Comparison of ENCODE assay signal across 19 cellular contexts in genomic region chr13:19681517-19681916, GRCh38. TPM values are rescaled to one million over a fixed set of nuclear protein-coding genes. Genes with fewer than 3 reads are reported as not detected.
A peak's percentile ranks its signal among the peaks of the same experiment; 100 is the strongest.
DNase-seq lines count a peak whose midpoint lies in the region; ATAC-seq, FAIRE-seq and TF ChIP-seq lines count a peak whose summit lies in the region.
"Had no signal": no experiment of that assay in that cellular context is flagged by ENCODE, and none has a peak within 500 bp of the region (broad histone marks: within the 10 kb centered on the region; RNA-seq: fewer than 3 reads in every experiment).

No MANE protein-coding gene starts in this region.

- peaks cover 9% of the 10 kb centered on the region for H3K4me1 Mint-ChIP-seq in astrocyte (ENCODE audit: low read depth, unreplicated experiment)
- H3K4me1 Mint-ChIP-seq in natural killer cell = peaks cover 10 to 30% of the 10 kb centered on the region in 2 donors
- peaks cover 16% of the 10 kb centered on the region for H3K4me1 Mint-ChIP-seq in Calu3 (ENCODE audit: low read depth, unreplicated experiment)
- H3K4me1 Mint-ChIP-seq in activated CD4-positive, alpha-beta memory T cell treated with anti-CD3 and anti-CD28 coated beads, Interleukin-2, amount 10 ng/mL, durations not matched to agents 7 days and 5 days = peaks cover 19% of the 10 kb centered on the region

- H3K4me1 ChIP-seq in KMS-11 (ENCODE audit: low read depth, poor library complexity, severe bottlenecking) (peaks cover 38% of the 10 kb centered on the region), astrocyte (ENCODE audit: insufficient read depth, low read length) (peaks cover 4% of the 10 kb centered on the region)

- H3K4me2 ChIP-seq in KMS-11 (peak overlapping the region; percentile 57), astrocyte (ENCODE audit: low read length) (no peak overlapping the region)
- H3K4me2 ChIP-seq: BLaER1, PC-9 had no signal

- no peaks in the 10 kb centered on the region for H3K9me3 ChIP-seq in astrocyte (ENCODE audit: insufficient read depth, low read depth, low read length)
- H3K9me3 ChIP-seq: BLaER1, thoracic aorta had no signal

- peak; percentile 59 for DNase-seq in NCI-H2107 treated with DMSO at 0.1 percent for 48 hours (lab: John Stamatoyannopoulos, UW; ENCODE audit: unreplicated experiment)
- no peak for DNase-seq in NCI-H2107 (lab: John Stamatoyannopoulos, UW)
- DNase-seq in astrocyte (ENCODE audit: low read depth) = no peak
- DNase-seq in natural killer cell = no peak
- DNase-seq in Calu3 = no peak
- no peak for DNase-seq in activated CD4-positive, alpha-beta memory T cell treated with anti-CD3 and anti-CD28 coated beads, Interleukin-2, amount 10 ng/mL, durations not matched to agents 7 days and 5 days
- DNase-seq in dorsolateral prefrontal cortex = no peak
- DNase-seq: DMS53; NCI-H187; NCI-H524 treated with DMSO at 0.1 percent for 48 hours; PC-9; stimulated activated CD4-positive, alpha-beta T cell treated with anti-CD3 and anti-CD28 coated beads, Interleukin-2, amount 100 ng/mL, for 48 hours; stimulated activated CD8-positive, alpha-beta memory T cell treated with anti-CD3 and anti-CD28 coated beads, Interleukin-4, amount 100 ng/mL, for 48 hours had no signal

- H3K4me3 Mint-ChIP-seq in astrocyte (ENCODE audit: unreplicated experiment) = no peak overlapping the region
- H3K4me3 Mint-ChIP-seq in natural killer cell = no peak overlapping the region
- H3K4me3 Mint-ChIP-seq in Calu3 (ENCODE audit: low read depth, unreplicated experiment) = no peak overlapping the region
- H3K4me3 Mint-ChIP-seq in activated CD4-positive, alpha-beta memory T cell treated with anti-CD3 and anti-CD28 coated beads, Interleukin-2, amount 10 ng/mL, durations not matched to agents 7 days and 5 days = no peak overlapping the region
- H3K4me3 Mint-ChIP-seq: memory B cell had no signal

- no peak for ATAC-seq in natural killer cell

- H3K9ac ChIP-seq in KMS-11 (no peak overlapping the region), astrocyte (ENCODE audit: low read length) (no peak overlapping the region)
- H3K9ac ChIP-seq: BLaER1 had no signal

- H3K36me3 ChIP-seq in KMS-11 (ENCODE audit: insufficient read depth) (no peaks in the 10 kb centered on the region), astrocyte (ENCODE audit: insufficient read depth, low read length) (no peaks in the 10 kb centered on the region)
- H3K36me3 ChIP-seq: thoracic aorta had no signal

- intact Hi-C loops in natural killer cell (cut with micrococcal nuclease) = no loop called here
- intact Hi-C loops in Calu3 (cut with micrococcal nuclease; ENCODE audit: unreplicated experiment) = no loop called here
- intact Hi-C loops in dorsolateral prefrontal cortex (cut with DNase I) = no loop called here

- POLR2A ChIA-PET in activated CD4-positive, alpha-beta memory T cell treated with anti-CD3 and anti-CD28 coated beads, Interleukin-2, amount 10 ng/mL, durations not matched to agents 7 days and 5 days (lab: Charles Lee) = interaction anchor here (0.8 kb wide), 1 partner anchor 15 kb away, joined by 3 read pairs; no protein-coding TSS in a partner anchor

- peak overlapping the region; percentile 36; the same call in 1 of the 2 replicates for H3K27ac ChIP-seq in KMS-11
- H3K27ac ChIP-seq in astrocyte (ENCODE audit: low read depth, low read length) = no peak overlapping the region
- no peak overlapping the region for H3K27ac ChIP-seq in dorsolateral prefrontal cortex
- H3K27ac ChIP-seq: 22Rv1, BLaER1, PC-9, thoracic aorta had no signal

- H2AFZ ChIP-seq in KMS-11 (ENCODE audit: low read depth) = no peak overlapping the region
- H2AFZ ChIP-seq in astrocyte (ENCODE audit: low read depth, low read length) = no peak overlapping the region
- H2AFZ ChIP-seq: PC-9 had no signal

- H3K79me2 ChIP-seq in KMS-11 (ENCODE audit: insufficient read depth, low read depth) (no peaks in the 10 kb centered on the region; the same call in 1 of the 2 replicates), astrocyte (ENCODE audit: insufficient read depth, low read length) (peaks cover 10% of the 10 kb centered on the region)

- no peaks in the 10 kb centered on the region for H4K20me1 ChIP-seq in KMS-11 (ENCODE audit: insufficient read depth)
- H4K20me1 ChIP-seq in astrocyte (ENCODE audit: insufficient read depth, low read length) = peaks cover 9% of the 10 kb centered on the region

- H3K9me3 Mint-ChIP-seq in astrocyte (ENCODE audit: unreplicated experiment) (no peaks in the 10 kb centered on the region), natural killer cell (no peaks in the 10 kb centered on the region), Calu3 (ENCODE audit: low read depth, unreplicated experiment) (no peaks in the 10 kb centered on the region)
- no peaks in the 10 kb centered on the region for H3K9me3 Mint-ChIP-seq in activated CD4-positive, alpha-beta memory T cell treated with anti-CD3 and anti-CD28 coated beads, Interleukin-2, amount 10 ng/mL, durations not matched to agents 7 days and 5 days
- H3K9me3 Mint-ChIP-seq: memory B cell had no signal

- no TSS peak for BruUV-seq in Calu3 (replicated peaks; lab: Mats Ljungman, UMichigan)

- H3K27me3 ChIP-seq in KMS-11 (ENCODE audit: insufficient read depth, low read depth) (no peaks in the 10 kb centered on the region), astrocyte (ENCODE audit: insufficient read depth, low read length) (no peaks in the 10 kb centered on the region), dorsolateral prefrontal cortex (no peaks in the 10 kb centered on the region)
- H3K27me3 ChIP-seq: BLaER1 had no signal

- peak; percentile 20 for FAIRE-seq in astrocyte (lab: Jason Lieb, UNC)
- FAIRE-seq: keratinocyte had no signal

- H3K36me3 Mint-ChIP-seq in astrocyte (ENCODE audit: low read depth, unreplicated experiment) (no peaks in the 10 kb centered on the region), natural killer cell (no peaks in the 10 kb centered on the region), Calu3 (ENCODE audit: insufficient read depth, unreplicated experiment) (peaks cover 11% of the 10 kb centered on the region)
- H3K36me3 Mint-ChIP-seq in activated CD4-positive, alpha-beta memory T cell treated with anti-CD3 and anti-CD28 coated beads, Interleukin-2, amount 10 ng/mL, durations not matched to agents 7 days and 5 days (ENCODE audit: low read depth) = peaks cover 20% of the 10 kb centered on the region

- TF ChIP-seq CTCF in KMS-11 (conservative IDR thresholded peaks at IDR 0.05; ENCODE audit: low read depth, low read length) = no peak
- TF ChIP-seq CTCF in astrocyte (IDR thresholded peaks at IDR 0.05; ENCODE audit: insufficient read depth, low read depth, low read length) = no peak
- TF ChIP-seq CTCF in natural killer cell (IDR thresholded peaks at IDR 0.05) = no peak
- TF ChIP-seq CTCF in Calu3 (IDR thresholded peaks at IDR 0.05; ENCODE audit: unreplicated experiment) = no peak
- no peak for TF ChIP-seq CTCF in dorsolateral prefrontal cortex (IDR thresholded peaks at IDR 0.05 in 54 of 56, conservative IDR thresholded peaks at IDR 0.05 in 2 of 56; ENCODE audit: low read depth in 1 of 56, partially characterized antibody in 56 of 56)

- CTCF ChIA-PET in Calu3 (lab: Charles Lee) = no interaction called here
- CTCF ChIA-PET in activated CD4-positive, alpha-beta memory T cell treated with anti-CD3 and anti-CD28 coated beads, Interleukin-2, amount 10 ng/mL, durations not matched to agents 7 days and 5 days (lab: Charles Lee) = interaction anchor here (0.8 kb wide), 1 partner anchor 113 kb away, joined by 4 read pairs; no protein-coding TSS in a partner anchor

- H3K27me3 Mint-ChIP-seq in astrocyte (ENCODE audit: low read depth, unreplicated experiment) (no peaks in the 10 kb centered on the region), natural killer cell (ENCODE audit: low read depth in 2 of 2) (no peaks in the 10 kb centered on the region), Calu3 (ENCODE audit: unreplicated experiment) (no peaks in the 10 kb centered on the region)
- no peaks in the 10 kb centered on the region for H3K27me3 Mint-ChIP-seq in activated CD4-positive, alpha-beta memory T cell treated with anti-CD3 and anti-CD28 coated beads, Interleukin-2, amount 10 ng/mL, durations not matched to agents 7 days and 5 days
- H3K27me3 Mint-ChIP-seq: memory B cell had no signal

- H3K27ac Mint-ChIP-seq in astrocyte (ENCODE audit: unreplicated experiment) (no peak overlapping the region), natural killer cell (peak overlapping the region; percentile 19 to 24), Calu3 (ENCODE audit: unreplicated experiment) (no peak overlapping the region)
- no peak overlapping the region for H3K27ac Mint-ChIP-seq in activated CD4-positive, alpha-beta memory T cell treated with anti-CD3 and anti-CD28 coated beads, Interleukin-2, amount 10 ng/mL, durations not matched to agents 7 days and 5 days

- no peak overlapping the region for H3K4me3 ChIP-seq in KMS-11 (IDR thresholded peaks at IDR 0.05; ENCODE audit: insufficient read depth, low read depth, low read length)
- no peak overlapping the region for H3K4me3 ChIP-seq in astrocyte (ENCODE audit: insufficient read depth, low read depth, low read length)
- H3K4me3 ChIP-seq in dorsolateral prefrontal cortex = no peak overlapping the region
- H3K4me3 ChIP-seq: BLaER1, PC-9, thoracic aorta had no signal

RNA-seq across cellular contexts. Expression of gene MPHOSPH8, which starts 48.1 kb away (rescaled TPM):
- total RNA-seq in astrocyte (18.0 and 22.9 TPM in 2 replicates), natural killer cell (10 to 100 TPM; 54.2 to 64.7 (median 59.8) TPM), Calu3 (2022) (17.5 and 17.8 TPM in 2 replicates), dorsolateral prefrontal cortex (100 to 1,000 TPM in 2 of 120 experiments, 10 to 100 TPM in 118; 55.4 to 102 (median 72.7) TPM)
- 10 to 100 TPM; 44.4 to 47.2 TPM for total RNA-seq in activated CD4-positive, alpha-beta memory T cell treated with anti-CD3 and anti-CD28 coated beads, Interleukin-2, amount 10 ng/mL, durations not matched to agents 7 days and 5 days

Comparison
In these comparisons a context has a peak if more than half of its experiments do, and no peak if none do; other contexts are left out.
1. H3K27ac Mint-ChIP-seq: peak in natural killer cell (2 of 2); none in astrocyte (single experiment), Calu3 (single experiment) and activated CD4-positive, alpha-beta memory T cell treated with anti-CD3 and anti-CD28 coated beads, Interleukin-2, amount 10 ng/mL, durations not matched to agents 7 days and 5 days (single experiment).